7 cellular contexts compared by ENCODE assay signal in genomic region chr12:81610955-81611889, GRCh38.
DNase-seq lines count a peak whose midpoint lies in the region; ATAC-seq, FAIRE-seq and TF ChIP-seq lines count a peak whose summit lies in the region.

No MANE protein-coding gene starts in this region.

- H3K27ac ChIP-seq in OCI-LY7 (ENCODE audit: low read depth, low read length, poor library complexity, severe bottlenecking), result no peak overlapping the region

- peak; percentile 29 for FAIRE-seq in GM18507 (lab: Jason Lieb, UNC)

- no peaks in the 10 kb centered on the region for H3K36me3 ChIP-seq in OCI-LY7 (ENCODE audit: insufficient read depth, low read length)

- H3K9me3 ChIP-seq in OCI-LY7 (ENCODE audit: low read length), result no peaks in the 10 kb centered on the region

- POLR2A ChIA-PET in OCI-LY7 (lab: Charles Lee), result no interaction called here

- intact Hi-C loops in OCI-LY7 (cut with micrococcal nuclease; ENCODE audit: unreplicated experiment), result no loop called here

- H3K4me2 ChIP-seq in OCI-LY7 (ENCODE audit: low read length), result no peak overlapping the region

- H3K4me1 ChIP-seq in OCI-LY7 (ENCODE audit: insufficient read depth, low read length, poor library complexity, severe bottlenecking), result no peaks in the 10 kb centered on the region

- ATAC-seq in HG02678 (IDR thresholded peaks at IDR 0.05; ENCODE audit: unreplicated experiment), result peak; percentile 76
- ATAC-seq in left lobe of liver, result peak; percentile 76

- DNase-seq in GM18507 (ENCODE audit: extremely low spot score, insufficient read length, low read depth) (no peak), OCI-LY7 (ENCODE audit: low spot score) (peak; percentile 2), left lobe of liver (ENCODE audit: low spot score) (no peak), NK-92 (lab: John Stamatoyannopoulos, UW; ENCODE audit: unreplicated experiment) (no peak), medulla oblongata (ENCODE audit: extremely low spot score) (no peak)
- DNase-seq in activated CD8-positive, alpha-beta memory T cell treated with anti-CD3 and anti-CD28 coated beads, Interleukin-2, amount 50 U/mL, for 4 hours, result no peak

- CTCF ChIA-PET in OCI-LY7 (lab: Charles Lee; ENCODE audit: unreplicated experiment), result no interaction called here

- H3K4me3 ChIP-seq in OCI-LY7 (ENCODE audit: low read depth, low read length, poor library complexity, severe bottlenecking), result no peak overlapping the region

- no peaks in the 10 kb centered on the region for H3K79me2 ChIP-seq in OCI-LY7 (ENCODE audit: insufficient read depth, low read depth, low read length)

- no peak overlapping the region for H2AFZ ChIP-seq in OCI-LY7 (ENCODE audit: low read length)

- no peaks in the 10 kb centered on the region for H3K9me2 ChIP-seq in OCI-LY7 (ENCODE audit: insufficient read depth, low read length)

- BruUV-seq in OCI-LY7 (replicated peaks; lab: Mats Ljungman, UMichigan), result no TSS peak

- peak; percentile 65 for TF ChIP-seq CTCF in OCI-LY7 (conservative IDR thresholded peaks at IDR 0.05; ENCODE audit: low read length)

- no peaks in the 10 kb centered on the region for H4K20me1 ChIP-seq in OCI-LY7 (ENCODE audit: insufficient read depth, low read length)
